ENCODE assay signal across 8 cellular contexts in genomic region chr17:74862108-74862901, GRCh38. TPM values are rescaled to one million over a fixed set of nuclear protein-coding genes. Genes with fewer than 3 reads are reported as not detected.
A peak's percentile ranks its signal among the peaks of the same experiment; 100 is the strongest.
DNase-seq lines count a peak whose midpoint lies in the region; ATAC-seq and TF ChIP-seq lines count a peak whose summit lies in the region.

No MANE protein-coding gene starts in this region.

- CTCF ChIA-PET in activated B cell treated with CpG ODN at 0.5 μM for 24 hours (lab: Charles Lee), result interaction anchor here (0.8 to 8.1 kb wide), 13 partner anchors 10 to 483 kb away, joined by 3 to 95 read pairs (median 4); partner anchors contain the start of genes FDXR and NAT9

- peaks cover 32% of the 10 kb centered on the region for H3K4me1 Mint-ChIP-seq in activated B cell treated with CpG ODN at 0.5 μM for 24 hours

- no peaks in the 10 kb centered on the region for H3K36me3 Mint-ChIP-seq in activated B cell treated with CpG ODN at 0.5 μM for 24 hours (ENCODE audit: low read depth)

- H3K27ac Mint-ChIP-seq in activated B cell treated with CpG ODN at 0.5 μM for 24 hours, result no peak overlapping the region

- peak; percentile 56 for ATAC-seq in activated B cell treated with CpG ODN at 0.5 μM for 24 hours (ENCODE audit: low read depth)
- ATAC-seq in left lobe of liver, result peak; percentile 70
- ATAC-seq in GM21367 (IDR thresholded peaks at IDR 0.05; ENCODE audit: unreplicated experiment), result no peak
- ATAC-seq in GM21360 (IDR thresholded peaks at IDR 0.05; ENCODE audit: unreplicated experiment), result no peak

- H3K9me3 Mint-ChIP-seq in activated B cell treated with CpG ODN at 0.5 μM for 24 hours, result no peaks in the 10 kb centered on the region

- peak; percentile 81 for DNase-seq in Daoy (ENCODE audit: low read depth)
- DNase-seq in Kasumi-1 (lab: John Stamatoyannopoulos, UW), result peak; percentile 81 to 83
- DNase-seq in activated B cell treated with CpG ODN at 0.5 μM for 24 hours, result peak; percentile 57
- DNase-seq in cardiac fibroblast (ENCODE audit: low read depth in 2 of 2), result peak; percentile 41 to 57
- no peak for DNase-seq in left lobe of liver (ENCODE audit: low spot score)
- DNase-seq in stimulated activated CD4-positive, alpha-beta T cell treated with anti-CD3 and anti-CD28 coated beads, TNF-alpha, amount 100 ng/mL, for 1 hour (ENCODE audit: low read depth in 3 of 3, low spot score in 1 of 3), result peak; percentile 24 to 69 (median 39)

- no peak for TF ChIP-seq CTCF in activated B cell treated with CpG ODN at 0.5 μM for 24 hours (IDR thresholded peaks at IDR 0.05)
- TF ChIP-seq CTCF in cardiac fibroblast (IDR thresholded peaks at IDR 0.05; ENCODE audit: low read depth, low read length), result peak; percentile 68

- H3K4me3 ChIP-seq in cardiac fibroblast (replicated peaks in 1 of 2; ENCODE audit: low read depth in 2 of 2, low read length in 2 of 2), result no peak overlapping the region

- H3K4me3 Mint-ChIP-seq in activated B cell treated with CpG ODN at 0.5 μM for 24 hours, result peak overlapping the region; percentile 35

- POLR2A ChIA-PET in activated B cell treated with CpG ODN at 0.5 μM for 24 hours (lab: Charles Lee), result interaction anchor here (0.5 to 4.7 kb wide), 4 partner anchors 11 to 78 kb away, joined by 3 to 28 read pairs (median 8); partner anchors contain the start of gene FDXR

- intact Hi-C loops in activated B cell treated with CpG ODN at 0.5 μM for 24 hours (cut with micrococcal nuclease), result loop anchor here (1.0 to 5.0 kb wide), 4 partner anchors 71 to 295 kb away; partner anchors contain the start of gene CD300H

- H3K27me3 Mint-ChIP-seq in activated B cell treated with CpG ODN at 0.5 μM for 24 hours, result peaks cover 25% of the 10 kb centered on the region

RNA-seq across cellular contexts. Expression of gene GRIN2C, which starts 2.6 kb away (rescaled TPM):
- total RNA-seq in Daoy (2014; rRNA removed; shearing (Covaris generic)), result not detected in 2 replicates
- total RNA-seq in activated B cell treated with CpG ODN at 0.5 μM for 24 hours (not detected in 2 replicates), left lobe of liver (not detected)

RNA-seq across cellular contexts. Expression of gene FDXR, which starts 10.5 kb away (rescaled TPM):
- 8.2 and 13.1 TPM in 2 replicates for total RNA-seq in Daoy (2014; rRNA removed; shearing (Covaris generic))
- total RNA-seq in activated B cell treated with CpG ODN at 0.5 μM for 24 hours (4.6 and 5.5 TPM in 2 replicates), left lobe of liver (10.0 TPM)

RNA-seq across cellular contexts. Expression of gene FADS6, which starts 31.1 kb away (rescaled TPM):
- not detected in 2 replicates for total RNA-seq in Daoy (2014; rRNA removed; shearing (Covaris generic))
- total RNA-seq in activated B cell treated with CpG ODN at 0.5 μM for 24 hours (not detected in 2 replicates), left lobe of liver (1.8 TPM)

Comparison
In these comparisons a context has a peak if more than half of its experiments do, and no peak if none do; other contexts are left out.
1. ATAC-seq: peak in activated B cell treated with CpG ODN at 0.5 μM for 24 hours (single experiment) and left lobe of liver (single experiment); none in GM21367 (single experiment) and GM21360 (single experiment).